ENCODE assay signal across 8 cellular contexts in the genomic region with DNA sequence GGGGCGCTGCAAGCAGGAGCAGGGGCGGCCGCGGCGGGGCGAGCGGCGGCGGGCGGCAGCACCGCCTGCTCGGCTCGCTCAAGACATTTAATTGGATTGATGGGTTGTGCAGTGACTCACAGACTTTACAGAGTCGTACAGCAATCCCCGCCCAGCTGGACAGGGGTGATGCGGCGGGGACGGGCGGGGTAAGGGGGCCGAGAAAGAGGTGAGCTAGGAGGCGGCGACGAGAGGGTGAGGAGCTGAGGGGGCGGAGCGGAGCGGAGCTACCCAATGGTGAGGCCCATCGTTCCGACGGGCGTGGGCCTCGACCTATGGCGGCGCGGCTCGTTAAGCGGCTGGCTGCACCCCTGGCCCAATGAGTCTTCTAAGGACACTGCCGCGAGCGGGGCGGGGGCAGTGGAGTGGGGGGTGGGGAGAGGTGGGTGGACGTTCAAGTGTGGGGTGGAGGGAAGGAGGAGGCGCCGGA.
DNase-seq lines count a peak whose midpoint lies in the region; ATAC-seq, FAIRE-seq and TF ChIP-seq lines count a peak whose summit lies in the region.

No MANE protein-coding gene starts in this region.

- H3K27ac ChIP-seq in VCaP (peak overlapping the region; percentile 94), kidney (ENCODE audit: low read depth in 2 of 2, low read length in 2 of 2) (peak overlapping the region; percentile 97)

- intact Hi-C loops in kidney (cut with DNase I): no loop called here

- no peak for FAIRE-seq in bronchial epithelial cell (lab: Jason Lieb, UNC)
- peak; percentile 59 for FAIRE-seq in kidney (lab: Jason Lieb, UNC)

- ATAC-seq in GM18858 (IDR thresholded peaks at IDR 0.05; ENCODE audit: unreplicated experiment): peak; percentile 75
- ATAC-seq in HG03097 (IDR thresholded peaks at IDR 0.05; ENCODE audit: low FRiP score, unreplicated experiment): peak; percentile 82

- H3K4me3 ChIP-seq in bronchial epithelial cell (ENCODE audit: low read depth, low read length) (peak overlapping the region; percentile 77), kidney (ENCODE audit: low read length in 2 of 2) (peak overlapping the region; percentile 92)

- peaks cover 5 to 12% of the 10 kb centered on the region in 2 donors for H3K4me1 ChIP-seq in kidney (ENCODE audit: control insufficient read depth in 1 of 2, insufficient read depth in 1 of 2, low read depth in 1 of 2, low read length in 2 of 2)

- H3K36me3 ChIP-seq in bronchial epithelial cell (ENCODE audit: control insufficient read depth, insufficient read depth, low read length): no peaks in the 10 kb centered on the region
- H3K36me3 ChIP-seq in kidney (ENCODE audit: control insufficient read depth in 1 of 2, insufficient read depth in 2 of 2, low read length in 2 of 2): no peaks in the 10 kb centered on the region

- TF ChIP-seq CTCF in VCaP (conservative IDR thresholded peaks at IDR 0.05): no peak
- no peak for TF ChIP-seq CTCF in bronchial epithelial cell (IDR thresholded peaks at IDR 0.05; ENCODE audit: insufficient read depth, low read length, severe bottlenecking)
- TF ChIP-seq CTCF in kidney (IDR thresholded peaks at IDR 0.05; ENCODE audit: borderline replicate concordance, extremely low read depth, insufficient read depth): peak; percentile 1

- DNase-seq in A172 (ENCODE audit: low spot score) (peak; percentile 99), NCI-H2171 treated with DMSO at 0.1 percent for 48 hours (lab: John Stamatoyannopoulos, UW) (peak; percentile 97), bronchial epithelial cell (ENCODE audit: low read depth) (peak; percentile 99), kidney (no peak)
- DNase-seq in stimulated activated CD4-positive, alpha-beta T cell treated with anti-CD3 and anti-CD28 coated beads, Interleukin-15, amount 100 ng/mL, for 24 hours: peak; percentile 99

- no peaks in the 10 kb centered on the region for H3K27me3 ChIP-seq in bronchial epithelial cell (ENCODE audit: control insufficient read depth, insufficient read depth, low read length)

- H3K9ac ChIP-seq in kidney (ENCODE audit: low read length in 2 of 2): peak overlapping the region; percentile 96 to 100

- no peaks in the 10 kb centered on the region for H3K9me3 ChIP-seq in kidney (ENCODE audit: control insufficient read depth in 1 of 2, low read length in 2 of 2)
